16 cellular contexts compared by ENCODE assay signal in genomic region chr3:130260821-130261402, GRCh38.
"Had no signal": no experiment of that assay in that cellular context is flagged by ENCODE, and none has a peak within 500 bp of the region (broad histone marks: within the 10 kb centered on the region; RNA-seq: fewer than 3 reads in every experiment).

No MANE protein-coding gene starts in this region.

- DNase-seq: activated CD4-positive, alpha-beta T cell treated with anti-CD3 and anti-CD28 coated beads, Interleukin-2, amount 50 U/mL, for 4 hours; activated effector memory CD4-positive, alpha-beta T cell treated with anti-CD3 and anti-CD28 coated beads, Interleukin-2, amount 50 U/mL, for 16 hours; activated naive CD4-positive, alpha-beta T cell treated with anti-CD3 and anti-CD28 coated beads, Interleukin-2, amount 50 U/mL, for 16 hours; activated T-cell treated with anti-CD3 and anti-CD28 coated beads, Interleukin-2, amount 50 U/mL, for 72 hours; erythroblast; left lung; mesendoderm; natural killer cell; pancreas; stimulated activated CD4-positive, alpha-beta T cell treated with anti-CD3 and anti-CD28 coated beads, Interleukin-12 subunit alpha, Interleukin-12 subunit beta, amount 100 ng/mL, for 4 hours; stimulated activated CD4-positive, alpha-beta T cell treated with anti-CD3 and anti-CD28 coated beads, Interleukin-1b, Interleukin-23, amount 100 ng/mL, for 48 hours; stimulated activated CD8-positive, alpha-beta memory T cell treated with anti-CD3 and anti-CD28 coated beads, Interleukin-4, amount 100 ng/mL, for 48 hours; stimulated activated naive CD4-positive, alpha-beta T cell had no signal

- H3K4me1 Mint-ChIP-seq: natural killer cell had no signal

- H3K27ac ChIP-seq: ascending aorta, coronary artery, left lung, pancreas had no signal

- H3K9me3 ChIP-seq: ascending aorta, left lung, pancreas had no signal

- H3K36me3 ChIP-seq: ascending aorta, left lung, pancreas had no signal

- H3K27me3 ChIP-seq: ascending aorta, left lung, pancreas had no signal

- ATAC-seq: left lung, natural killer cell had no signal

- H3K27ac Mint-ChIP-seq: activated T-cell treated with anti-CD3 and anti-CD28 coated beads, Interleukin-2, amount 50 U/mL, for 72 hours; natural killer cell; T-helper 2 cell treated with Interferon-gamma antibody and Interleukin-4, amounts not matched to agents 5 μg/mL and 100 μg/mL, for 36 hours had no signal

- H3K9me3 Mint-ChIP-seq: activated T-cell treated with anti-CD3 and anti-CD28 coated beads, Interleukin-2, amount 50 U/mL, for 72 hours; natural killer cell; T-helper 2 cell treated with Interferon-gamma antibody and Interleukin-4, amounts not matched to agents 5 μg/mL and 100 μg/mL, for 36 hours had no signal

- H3K36me3 Mint-ChIP-seq: natural killer cell had no signal

- H3K4me1 ChIP-seq: ascending aorta, pancreas had no signal

- H3K4me3 ChIP-seq: ascending aorta, coronary artery, left lung, pancreas had no signal

- H3K4me3 Mint-ChIP-seq: activated T-cell treated with anti-CD3 and anti-CD28 coated beads, Interleukin-2, amount 50 U/mL, for 72 hours; natural killer cell; T-helper 2 cell treated with Interferon-gamma antibody and Interleukin-4, amounts not matched to agents 5 μg/mL and 100 μg/mL, for 36 hours had no signal
